ENCODE assay signal across 9 cellular contexts in the genomic region with DNA sequence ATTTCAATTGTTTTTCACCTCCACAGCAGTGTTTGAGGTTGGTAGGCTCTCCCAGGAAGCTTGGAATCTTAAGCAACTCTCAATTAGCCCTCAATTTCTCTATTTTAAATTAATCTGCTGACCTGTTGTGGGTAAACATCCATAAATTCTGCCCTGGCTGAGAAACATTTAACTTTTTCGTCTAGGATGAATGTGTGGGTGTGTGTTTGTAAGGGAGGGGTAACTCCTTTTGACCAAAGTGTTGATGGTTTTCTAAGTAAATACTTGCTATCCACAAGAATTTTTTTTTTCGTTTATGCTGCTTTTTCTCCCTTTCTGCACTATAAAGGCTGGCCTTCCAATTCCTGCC. TPM values are rescaled to one million over a fixed set of nuclear protein-coding genes. Genes with fewer than 3 reads are reported as not detected.
DNase-seq lines count a peak whose midpoint lies in the region; ATAC-seq, FAIRE-seq and TF ChIP-seq lines count a peak whose summit lies in the region.
"Had no signal": no experiment of that assay in that cellular context is flagged by ENCODE, and none has a peak within 500 bp of the region (broad histone marks: within the 10 kb centered on the region; RNA-seq: fewer than 3 reads in every experiment).

No MANE protein-coding gene starts in this region.

- peaks cover 58% of the 10 kb centered on the region for H3K4me1 ChIP-seq in CD4-positive, CD25-positive, alpha-beta regulatory T cell (ENCODE audit: control insufficient read depth, insufficient read depth, low read length, poor library complexity, severe bottlenecking)
- H3K4me1 ChIP-seq in OCI-LY3 (ENCODE audit: low read length) = peaks cover 15% of the 10 kb centered on the region
- peaks cover 0 to 9% of the 10 kb centered on the region in 2 donors for H3K4me1 ChIP-seq in neuronal stem cell (ENCODE audit: control insufficient read depth in 2 of 2, insufficient read depth in 1 of 2, low read depth in 1 of 2, low read length in 2 of 2)

- peaks cover 49% of the 10 kb centered on the region for H3K79me2 ChIP-seq in OCI-LY3 (ENCODE audit: low read length)

- no peak overlapping the region for H2BK12ac ChIP-seq in neuronal stem cell (ENCODE audit: low read length)

- no peak overlapping the region for H4K8ac ChIP-seq in neuronal stem cell (ENCODE audit: low read depth, low read length)

- H3K4me1 Mint-ChIP-seq in CD4-positive, CD25-positive, alpha-beta regulatory T cell = peaks cover 17 to 61% (median 53%) of the 10 kb centered on the region in 4 donors
- H3K4me1 Mint-ChIP-seq in endothelial cell (ENCODE audit: unreplicated experiment) = peaks cover 30% of the 10 kb centered on the region

- no peaks in the 10 kb centered on the region for H3K9me3 Mint-ChIP-seq in CD4-positive, CD25-positive, alpha-beta regulatory T cell
- H3K9me3 Mint-ChIP-seq in endothelial cell (ENCODE audit: unreplicated experiment) = no peaks in the 10 kb centered on the region

- peak overlapping the region; percentile 90 for H3K4me3 ChIP-seq in CD4-positive, CD25-positive, alpha-beta regulatory T cell (ENCODE audit: low read depth, low read length)
- peak overlapping the region; percentile 96 for H3K4me3 ChIP-seq in OCI-LY3 (ENCODE audit: low read length)
- peak overlapping the region; percentile 86 to 89 for H3K4me3 ChIP-seq in neuronal stem cell (ENCODE audit: low read length in 2 of 2)

- peaks cover 6% of the 10 kb centered on the region for H3K36me3 Mint-ChIP-seq in CD4-positive, CD25-positive, alpha-beta regulatory T cell
- peaks cover 41% of the 10 kb centered on the region for H3K36me3 Mint-ChIP-seq in endothelial cell (ENCODE audit: low read depth, unreplicated experiment)

- H4K20me1 ChIP-seq in OCI-LY3 (ENCODE audit: insufficient read depth, low read length) = 0 out of 2 replicates have a peak, but pooled peaks cover 4% of the 10 kb centered on the region

- H3K18ac ChIP-seq in neuronal stem cell (ENCODE audit: low read length) = peak overlapping the region; percentile 94

- no peak overlapping the region for H3K23ac ChIP-seq in neuronal stem cell (ENCODE audit: low read depth, low read length, poor library complexity)

- H2BK120ac ChIP-seq in neuronal stem cell (ENCODE audit: low read depth, low read length) = no peak overlapping the region

- H2AK5ac ChIP-seq in neuronal stem cell (ENCODE audit: low read depth, low read length) = no peak overlapping the region

- H2BK5ac ChIP-seq in neuronal stem cell (ENCODE audit: low read length) = no peak overlapping the region

- H3K9ac ChIP-seq in OCI-LY3 (ENCODE audit: low read length) = peak overlapping the region; percentile 81
- peak overlapping the region; percentile 95 for H3K9ac ChIP-seq in neuronal stem cell (ENCODE audit: low read depth, low read length, poor library complexity)

- peak overlapping the region; percentile 93 to 98 (median 98) for H3K27ac Mint-ChIP-seq in CD4-positive, CD25-positive, alpha-beta regulatory T cell
- H3K27ac Mint-ChIP-seq in endothelial cell (ENCODE audit: unreplicated experiment) = peak overlapping the region; percentile 87

- H3K27me3 ChIP-seq in CD4-positive, CD25-positive, alpha-beta regulatory T cell (ENCODE audit: control insufficient read depth, insufficient read depth, low read length) = no peaks in the 10 kb centered on the region
- H3K27me3 ChIP-seq in OCI-LY3 (ENCODE audit: low read depth, low read length) (no peaks in the 10 kb centered on the region), neuronal stem cell (ENCODE audit: control insufficient read depth in 3 of 3, insufficient read depth in 3 of 3, low read depth in 1 of 3, low read length in 3 of 3) (no peaks in the 10 kb centered on the region)

- H3K4me2 ChIP-seq in OCI-LY3 (ENCODE audit: low read length) (peak overlapping the region; percentile 96), neuronal stem cell (ENCODE audit: insufficient read depth, low read length, poor library complexity, severe bottlenecking) (peak overlapping the region; percentile 78)

- H2AFZ ChIP-seq in OCI-LY3 (ENCODE audit: low read depth, low read length) (no peak overlapping the region), neuronal stem cell (ENCODE audit: low read length) (peak overlapping the region; percentile 89)

- no CpG with 5 or more reads among the region's 2 CpGs for WGBS in neuronal stem cell (ENCODE audit: extremely low coverage in 2 of 2, insufficient read length in 2 of 2, insufficient replicate concordance in 1 of 2), 2 donors

- H4K91ac ChIP-seq in neuronal stem cell (ENCODE audit: low read depth, low read length, poor library complexity) = no peak overlapping the region

- ATAC-seq in CD4-positive, CD25-positive, alpha-beta regulatory T cell (ENCODE audit: low read depth in 2 of 2) = no peak

- H3K4ac ChIP-seq in neuronal stem cell (ENCODE audit: low read length) = no peak overlapping the region

- H3K27me3 Mint-ChIP-seq in CD4-positive, CD25-positive, alpha-beta regulatory T cell = no peaks in the 10 kb centered on the region
- H3K27me3 Mint-ChIP-seq in endothelial cell (ENCODE audit: unreplicated experiment) = peaks cover 21% of the 10 kb centered on the region

- H3K14ac ChIP-seq in neuronal stem cell (ENCODE audit: low read length) = no peak overlapping the region

- H3K27ac ChIP-seq in CD4-positive, CD25-positive, alpha-beta regulatory T cell (ENCODE audit: insufficient read depth, low read length, poor library complexity, severe bottlenecking) = peak overlapping the region; percentile 95
- peak overlapping the region; percentile 82 for H3K27ac ChIP-seq in OCI-LY3 (ENCODE audit: low read length)
- peak overlapping the region; percentile 85 for H3K27ac ChIP-seq in neuronal stem cell (replicated peaks; ENCODE audit: low read length)

- no peak for DNase-seq in CD4-positive, CD25-positive, alpha-beta regulatory T cell
- DNase-seq in endothelial cell (ENCODE audit: low spot score) = no peak
- DNase-seq in neuronal stem cell (ENCODE audit: low spot score) = no peak
- no peak for DNase-seq in CD1c-positive myeloid dendritic cell (ENCODE audit: extremely low spot score)
- no peak for DNase-seq in NOMO-1 (lab: John Stamatoyannopoulos, UW; ENCODE audit: unreplicated experiment in 2 of 2)
- DNase-seq in frontal cortex (ENCODE audit: low spot score in 2 of 2) = no peak
- DNase-seq in NCI-H226 = no peak

- H3K9me3 ChIP-seq in CD4-positive, CD25-positive, alpha-beta regulatory T cell (ENCODE audit: control insufficient read depth in 2 of 2, low read length in 2 of 2) = no peaks in the 10 kb centered on the region
- no peaks in the 10 kb centered on the region for H3K9me3 ChIP-seq in OCI-LY3 (ENCODE audit: insufficient read depth, low read length)
- H3K9me3 ChIP-seq in neuronal stem cell (replicated peaks in 1 of 2; ENCODE audit: control insufficient read depth in 2 of 2, insufficient read depth in 1 of 2, low read depth in 1 of 2, low read length in 2 of 2) = no peaks in the 10 kb centered on the region

- H3K36me3 ChIP-seq in CD4-positive, CD25-positive, alpha-beta regulatory T cell (ENCODE audit: control insufficient read depth, insufficient read depth, low read length) = no peaks in the 10 kb centered on the region
- H3K36me3 ChIP-seq in OCI-LY3 (replicated peaks; ENCODE audit: low read depth, low read length) (no peaks in the 10 kb centered on the region), neuronal stem cell (replicated peaks in 1 of 2; ENCODE audit: control insufficient read depth in 2 of 2, insufficient read depth in 2 of 2, low read length in 2 of 2) (peaks cover 17 to 37% of the 10 kb centered on the region in 2 donors)

- H3K79me1 ChIP-seq in neuronal stem cell (ENCODE audit: low read depth, low read length) = peaks cover 6% of the 10 kb centered on the region

- FAIRE-seq in frontal cortex (lab: Jason Lieb, UNC) = no peak
- FAIRE-seq: colon had no signal

- H2BK15ac ChIP-seq in neuronal stem cell (ENCODE audit: low read length) = no peak overlapping the region

- H3K4me3 Mint-ChIP-seq in CD4-positive, CD25-positive, alpha-beta regulatory T cell = peak overlapping the region; percentile 84 to 98 (median 94)
- H3K4me3 Mint-ChIP-seq in endothelial cell (ENCODE audit: unreplicated experiment) = peak overlapping the region; percentile 97

- TF ChIP-seq CTCF in OCI-LY3 (IDR thresholded peaks at IDR 0.05; ENCODE audit: low read depth, low read length) (no peak), endothelial cell (IDR thresholded peaks at IDR 0.05; ENCODE audit: unreplicated experiment) (no peak)

RNA-seq across cellular contexts. Expression of gene PPP3CB, which starts 1.0 kb away (rescaled TPM):
- 42.4 TPM for total RNA-seq in CD4-positive, CD25-positive, alpha-beta regulatory T cell
- polyA plus RNA-seq in CD4-positive, CD25-positive, alpha-beta regulatory T cell = 10 to 100 TPM; 10.8 to 18.0 (median 11.0) TPM
- total RNA-seq in endothelial cell (ENCODE audit: unreplicated experiment) (18.5 TPM), frontal cortex (111 TPM)
- polyA plus RNA-seq in neuronal stem cell (2013, experiment 1 of 2) = 31.0 TPM
- 30.9 TPM for polyA plus RNA-seq in neuronal stem cell (2013, experiment 2 of 2)
